1 cellular context compared by ENCODE assay signal in genomic region chr20:46770330-46771194, GRCh38.
TF ChIP-seq lines count a peak whose summit lies in the region.

No MANE protein-coding gene starts in this region.

TF ChIP-seq in HEK293, 187 proteins besides CTCF, POLR2A, EP300 and RAD21:
- TF ChIP-seq PRDM10 (tag by site-specific recombination; IDR thresholded peaks at IDR 0.05) (peak; percentile 68), ZNF404 (tag by site-specific recombination; IDR thresholded peaks at IDR 0.05) (no peak), ZFHX2 (tag by site-specific recombination; conservative IDR thresholded peaks at IDR 0.05) (0 out of 2 replicates have a peak, but pooled peaks have one; percentile 37), KLF16 (tag by site-specific recombination; IDR thresholded peaks at IDR 0.05) (no peak)
